ENCODE assay signal across 13 cellular contexts in the genomic region with DNA sequence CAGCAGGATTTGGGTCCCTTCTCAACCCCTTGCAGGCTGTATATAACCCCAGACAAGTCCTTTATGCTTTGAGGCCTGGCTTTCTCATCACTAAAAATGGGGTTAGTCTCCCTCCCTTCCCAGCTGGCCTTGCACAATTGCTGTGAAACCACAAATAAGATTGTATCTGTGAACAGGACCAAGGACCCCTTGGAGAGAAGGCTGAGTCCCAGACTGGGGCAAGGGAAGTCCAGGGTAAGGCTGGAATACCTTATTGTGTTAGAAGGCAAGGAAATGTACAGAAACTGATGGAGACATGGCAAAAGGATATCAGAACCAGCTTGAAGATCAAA. TPM values are rescaled to one million over a fixed set of nuclear protein-coding genes. Genes with fewer than 3 reads are reported as not detected.
DNase-seq lines count a peak whose midpoint lies in the region; ATAC-seq and TF ChIP-seq lines count a peak whose summit lies in the region.
"Had no signal": no experiment of that assay in that cellular context is flagged by ENCODE, and none has a peak within 500 bp of the region (broad histone marks: within the 10 kb centered on the region; RNA-seq: fewer than 3 reads in every experiment).

No MANE protein-coding gene starts in this region.

- H3K9ac ChIP-seq in duodenal mucosa (ENCODE audit: low read depth in 1 of 2, low read length in 2 of 2) = peak overlapping the region; percentile 12 to 43

- TF ChIP-seq CTCF in C4-2B (conservative IDR thresholded peaks at IDR 0.05) = no peak
- TF ChIP-seq CTCF in psoas muscle (IDR thresholded peaks at IDR 0.05) = no peak

- H3K27me3 ChIP-seq in duodenal mucosa (ENCODE audit: control insufficient read depth in 1 of 2, insufficient read depth in 2 of 2, low read length in 2 of 2) (no peaks in the 10 kb centered on the region), psoas muscle (ENCODE audit: insufficient read depth in 3 of 3, low read length in 2 of 3) (no peaks in the 10 kb centered on the region)

- peaks cover 33 to 46% of the 10 kb centered on the region in 2 donors for H3K4me1 ChIP-seq in duodenal mucosa (ENCODE audit: control insufficient read depth in 1 of 2, insufficient read depth in 2 of 2, low read length in 2 of 2)
- peaks cover 75% of the 10 kb centered on the region for H3K4me1 ChIP-seq in psoas muscle

- DNase-seq in MV-4-11 (lab: John Stamatoyannopoulos, UW) = peak; percentile 15
- DNase-seq in psoas muscle = no peak
- DNase-seq in SW 1271 (lab: John Stamatoyannopoulos, UW) = no peak
- DNase-seq in NCI-H2196 treated with DMSO at 0.1 percent for 48 hours (lab: John Stamatoyannopoulos, UW; ENCODE audit: unreplicated experiment) = no peak
- DNase-seq in stimulated activated CD4-positive, alpha-beta T cell treated with anti-CD3 and anti-CD28 coated beads, Interleukin-2, amount 100 ng/mL, for 24 hours = no peak
- DNase-seq: activated CD4-positive, alpha-beta T cell treated with anti-CD3 and anti-CD28 coated beads, Interleukin-2, amount 50 U/mL, for 4 hours; effector memory CD8-positive, alpha-beta T cell had no signal

- H3K4me3 ChIP-seq in duodenal mucosa (ENCODE audit: low read depth in 1 of 2, low read length in 2 of 2) (no peak overlapping the region), psoas muscle (no peak overlapping the region)

- ATAC-seq in psoas muscle (no peak), GM21723 (IDR thresholded peaks at IDR 0.05; ENCODE audit: unreplicated experiment) (no peak)
- ATAC-seq: activated naive CD4-positive, alpha-beta T cell treated with anti-CD3 and anti-CD28 coated beads, Interleukin-2, amount 50 U/mL, for 72 hours; effector memory CD8-positive, alpha-beta T cell had no signal

- H3K27ac ChIP-seq in C4-2B (peak overlapping the region; percentile 31), duodenal mucosa (ENCODE audit: low read depth, low read length) (peak overlapping the region; percentile 13), psoas muscle (peak overlapping the region; percentile 69)

- H3K36me3 ChIP-seq in duodenal mucosa (ENCODE audit: control insufficient read depth in 1 of 2, insufficient read depth in 2 of 2, low read length in 2 of 2) = peaks cover 42 to 77% of the 10 kb centered on the region in 2 donors
- H3K36me3 ChIP-seq in psoas muscle (ENCODE audit: insufficient read depth in 1 of 2, low read depth in 1 of 2) = peaks cover 0 to 41% of the 10 kb centered on the region in 2 donors

- intact Hi-C loops in psoas muscle (cut with DNase I) = no loop called here

- no peaks in the 10 kb centered on the region for H3K9me3 ChIP-seq in duodenal mucosa (ENCODE audit: control insufficient read depth in 1 of 2, low read length in 2 of 2)
- H3K9me3 ChIP-seq in psoas muscle = no peaks in the 10 kb centered on the region

RNA-seq across cellular contexts. Expression of a gene that starts 11.4 kb away (rescaled TPM):
- 100 to 1,000 TPM in 1 of 4 donors, 10 to 100 TPM in 3; 57.8 to 108 (median 81.5) TPM for total RNA-seq in psoas muscle
- polyA plus RNA-seq in psoas muscle = 100 to 1,000 TPM in 2 of 3 donors, 10 to 100 TPM in 1; 73.1 to 127 (median 125) TPM

RNA-seq across cellular contexts. Expression of a gene that starts 59.6 kb away (rescaled TPM):
- not detected for total RNA-seq in psoas muscle
- under 1 TPM in 1 of 3 donors, not detected in 2; 0.01 TPM for polyA plus RNA-seq in psoas muscle
- total RNA-seq: activated naive CD4-positive, alpha-beta T cell treated with anti-CD3 and anti-CD28 coated beads, Interleukin-2, amount 50 U/mL, for 72 hours; NCI-H460; neural crest cell had no signal

Comparison
In these comparisons a context has a peak if more than half of its experiments do, and no peak if none do; other contexts are left out.
1. H3K27ac ChIP-seq: peak in every context shown above with its lines; median percentile 69 in psoas muscle; 31 in C4-2B; 13 in duodenal mucosa.